Comparison of ENCODE assay signal across 1 cellular context in genomic region chr4:189941005-189941450, GRCh38.
TF ChIP-seq lines count a peak whose summit lies in the region.

No MANE protein-coding gene starts in this region.

TF ChIP-seq in K562, 482 proteins besides CTCF, POLR2A, EP300 and RAD21 (continued from another document):
- no peak; a peak in 1 of 6 replicates for TF ChIP-seq ZBTB11 (CRISPR knock-in tag; IDR thresholded peaks at IDR 0.05)
- no peak for TF ChIP-seq POLR2AphosphoS2 (IDR thresholded peaks at IDR 0.05; ENCODE audit: low read length)
- no peak for TF ChIP-seq DDX20 (tag; IDR thresholded peaks at IDR 0.05; ENCODE audit: low read depth)
- TF ChIP-seq ZNF197 (CRISPR knock-in tag; IDR thresholded peaks at IDR 0.05; ENCODE audit: low read depth), result no peak
- no peak for TF ChIP-seq TCF3 (CRISPR knock-in tag; IDR thresholded peaks at IDR 0.05)
- no peak for TF ChIP-seq ZNF589 (CRISPR knock-in tag; IDR thresholded peaks at IDR 0.05; ENCODE audit: low read depth)
- no peak for TF ChIP-seq HMGXB4 (CRISPR knock-in tag; IDR thresholded peaks at IDR 0.05)
- no peak for TF ChIP-seq MEF2A (IDR thresholded peaks at IDR 0.05; ENCODE audit: control insufficient read depth, low read depth, low read length)
- TF ChIP-seq LEF1 (IDR thresholded peaks at IDR 0.05), result no peak
- TF ChIP-seq CTCFL (IDR thresholded peaks at IDR 0.05; ENCODE audit: borderline replicate concordance, insufficient read depth, low read depth, low read length, poor library complexity, severe bottlenecking), result no peak
- TF ChIP-seq ZNF644 (tag; IDR thresholded peaks at IDR 0.05; ENCODE audit: low read depth), result no peak
- TF ChIP-seq ZNF592 (IDR thresholded peaks at IDR 0.05), result no peak
- TF ChIP-seq NR2C2 (CRISPR knock-in tag; IDR thresholded peaks at IDR 0.05), result no peak
- peak; percentile 91 for TF ChIP-seq NR2C2 (tag; IDR thresholded peaks at IDR 0.05)
- TF ChIP-seq PCBP2 (IDR thresholded peaks at IDR 0.05; ENCODE audit: low read depth, low read length, poor library complexity, severe bottlenecking), result no peak
- no peak for TF ChIP-seq HDAC3 (IDR thresholded peaks at IDR 0.05; ENCODE audit: borderline replicate concordance, partially characterized antibody)
- TF ChIP-seq SFPQ (IDR thresholded peaks at IDR 0.05; ENCODE audit: low read depth, low read length), result no peak
- TF ChIP-seq MAFG (tag; conservative IDR thresholded peaks at IDR 0.05), result no peak
- TF ChIP-seq LCOR (CRISPR knock-in tag; IDR thresholded peaks at IDR 0.05), result 0 out of 2 replicates have a peak, but pooled peaks have one; percentile 27
- no peak for TF ChIP-seq ZNF121 (CRISPR knock-in tag; conservative IDR thresholded peaks at IDR 0.05)
- TF ChIP-seq IRF2 (CRISPR knock-in tag; IDR thresholded peaks at IDR 0.05), result no peak
- no peak for TF ChIP-seq CREM (IDR thresholded peaks at IDR 0.05; ENCODE audit: low read depth)
- no peak for TF ChIP-seq TAF7 (tag; IDR thresholded peaks at IDR 0.05)
- TF ChIP-seq NR2C1 (IDR thresholded peaks at IDR 0.05), result peak; percentile 45
- no peak for TF ChIP-seq NR2C1 (tag; IDR thresholded peaks at IDR 0.05)
- 0 out of 2 replicates have a peak, but pooled peaks have one; percentile 3 for TF ChIP-seq DIDO1 (tag; IDR thresholded peaks at IDR 0.05; ENCODE audit: low read depth)
- TF ChIP-seq CHD2 (IDR thresholded peaks at IDR 0.05; ENCODE audit: low read depth, low read length), result no peak
- TF ChIP-seq ZNF282 (CRISPR knock-in tag; IDR thresholded peaks at IDR 0.05), result no peak
- no peak for TF ChIP-seq TCF7L2 (IDR thresholded peaks at IDR 0.05; ENCODE audit: low read depth, low read length)
- no peak for TF ChIP-seq FOSL1 (tag; conservative IDR thresholded peaks at IDR 0.05)
- no peak for TF ChIP-seq ZNF239 (CRISPR knock-in tag; IDR thresholded peaks at IDR 0.05)
- TF ChIP-seq RBM17 (IDR thresholded peaks at IDR 0.05; ENCODE audit: borderline replicate concordance, low read depth, low read length), result no peak
- no peak for TF ChIP-seq ATF1 (CRISPR knock-in tag; IDR thresholded peaks at IDR 0.05)
- TF ChIP-seq ATF1 (tag; IDR thresholded peaks at IDR 0.05), result peak; percentile 52; the same call in 1 of the 2 replicates
- no peak for TF ChIP-seq ZNF695 (CRISPR knock-in tag; IDR thresholded peaks at IDR 0.05)
- no peak for TF ChIP-seq NFE2 (IDR thresholded peaks at IDR 0.05; ENCODE audit: low read depth)
- peak in 1 of 2 experiments; percentile 27; a peak in 2 of 4 replicates for TF ChIP-seq MNT (conservative IDR thresholded peaks at IDR 0.05)
- TF ChIP-seq ZBTB49 (CRISPR knock-in tag; IDR thresholded peaks at IDR 0.05; ENCODE audit: borderline replicate concordance), result no peak
- TF ChIP-seq PHF21A (IDR thresholded peaks at IDR 0.05; ENCODE audit: borderline replicate concordance, low read depth), result no peak
- TF ChIP-seq NBN (IDR thresholded peaks at IDR 0.05; ENCODE audit: low read depth), result no peak; the same call in 1 of the 2 replicates
- TF ChIP-seq DNMT1 (IDR thresholded peaks at IDR 0.05), result no peak
